In genomic region chr12:49609875-49610154, GRCh38 we compare ENCODE assay signal across 16 cellular contexts. TPM values are rescaled to one million over a fixed set of nuclear protein-coding genes. Genes with fewer than 3 reads are reported as not detected.
DNase-seq lines count a peak whose midpoint lies in the region; ATAC-seq lines count a peak whose summit lies in the region.
"Had no signal": no experiment of that assay in that cellular context is flagged by ENCODE, and none has a peak within 500 bp of the region (broad histone marks: within the 10 kb centered on the region; RNA-seq: fewer than 3 reads in every experiment).

No MANE protein-coding gene starts in this region.

- no peak overlapping the region for H3K27ac Mint-ChIP-seq in activated naive CD4-positive, alpha-beta T cell treated with anti-CD3 and anti-CD28 coated beads for 36 hours
- H3K27ac Mint-ChIP-seq: memory B cell, T-helper 17 cell had no signal

- ATAC-seq in GM19035 (IDR thresholded peaks at IDR 0.05; ENCODE audit: unreplicated experiment) = no peak
- no peak for ATAC-seq in left ventricle myocardium superior
- ATAC-seq: K562, T-helper 17 cell had no signal

- no peaks in the 10 kb centered on the region for H3K9me3 Mint-ChIP-seq in activated naive CD4-positive, alpha-beta T cell treated with anti-CD3 and anti-CD28 coated beads for 36 hours
- H3K9me3 Mint-ChIP-seq: memory B cell had no signal

- no peak overlapping the region for H3K4me3 Mint-ChIP-seq in activated naive CD4-positive, alpha-beta T cell treated with anti-CD3 and anti-CD28 coated beads for 36 hours
- H3K4me3 Mint-ChIP-seq: memory B cell, T-helper 17 cell had no signal

- no peaks in the 10 kb centered on the region for H3K4me1 Mint-ChIP-seq in activated naive CD4-positive, alpha-beta T cell treated with anti-CD3 and anti-CD28 coated beads for 36 hours (ENCODE audit: low read depth)
- H3K4me1 Mint-ChIP-seq: memory B cell, T-helper 17 cell had no signal

- intact Hi-C loops in activated naive CD4-positive, alpha-beta T cell treated with anti-CD3 and anti-CD28 coated beads for 36 hours (cut with micrococcal nuclease) = no loop called here
- intact Hi-C loops in left ventricle myocardium superior (cut with micrococcal nuclease) = no loop called here

- peaks cover 4% of the 10 kb centered on the region for H3K27me3 Mint-ChIP-seq in activated naive CD4-positive, alpha-beta T cell treated with anti-CD3 and anti-CD28 coated beads for 36 hours (ENCODE audit: low read depth)

- in situ Hi-C loops in SK-MEL-5 (cut with HindIII; ENCODE audit: low pct_unique_long_range_greater_than_20kb, low sequenced_read_pairs) = no loop called here

- DNase-seq in COR-L47 (lab: John Stamatoyannopoulos, UW) (peak; percentile 27), HT1080 (ENCODE audit: low read depth) (peak; percentile 33), SK-MEL-5 (ENCODE audit: low read depth, low spot score) (peak; percentile 83), fibroblast of peridontal ligament (ENCODE audit: extremely low read depth) (peak; percentile 36), LoVo (ENCODE audit: low spot score) (no peak), left ventricle myocardium superior (no peak)
- no peak for DNase-seq in activated naive CD4-positive, alpha-beta T cell treated with anti-CD3 and anti-CD28 coated beads for 36 hours
- DNase-seq: C1 segment of cervical spinal cord, NCI-H2171 treated with DMSO at 0.1 percent for 48 hours, PC-9, small intestine, substantia nigra, T-helper 17 cell had no signal

- H3K36me3 Mint-ChIP-seq in activated naive CD4-positive, alpha-beta T cell treated with anti-CD3 and anti-CD28 coated beads for 36 hours (ENCODE audit: low read depth) = peaks cover 2% of the 10 kb centered on the region

- CTCF ChIA-PET in activated naive CD4-positive, alpha-beta T cell treated with anti-CD3 and anti-CD28 coated beads for 36 hours (lab: Charles Lee) = interaction anchor here (0.6 to 1.1 kb wide), 3 partner anchors 10 to 51 kb away, joined by 3 read pairs; no protein-coding TSS in a partner anchor

RNA-seq across cellular contexts. Expression of gene FAM186B, which starts 4.4 kb away (rescaled TPM):
- 0.17 and 0.64 TPM in 2 replicates for total RNA-seq in HT1080 (2014; rRNA removed; shearing (Covaris generic))
- polyA plus RNA-seq in HT1080 (2015; cell fraction: cytosol; rRNA removed) = 0.18 and 0.38 TPM in 2 replicates
- 0.13 and 0.43 TPM in 2 replicates for polyA plus RNA-seq in HT1080 (2015; cell fraction: nucleus; rRNA removed)
- 0.75 and 0.95 TPM in 2 replicates for total RNA-seq in SK-MEL-5 (2014; rRNA removed; shearing (Covaris generic))
- 0.39 and 0.64 TPM in 2 replicates for polyA plus RNA-seq in SK-MEL-5 (2015; cell fraction: cytosol; rRNA removed)
- 0.47 and 1.0 TPM in 2 replicates for polyA plus RNA-seq in SK-MEL-5 (2015; cell fraction: nucleus; rRNA removed)
- under 1 TPM in 1 of 2 experiments, not detected in 1; 0.12 TPM for total RNA-seq in activated naive CD4-positive, alpha-beta T cell treated with anti-CD3 and anti-CD28 coated beads for 36 hours
- total RNA-seq in left ventricle myocardium superior = 0.47 TPM

RNA-seq across cellular contexts. Expression of gene PRPF40B, which starts 13.5 kb away (rescaled TPM):
- 10.1 and 10.5 TPM in 2 replicates for total RNA-seq in HT1080 (2014; rRNA removed; shearing (Covaris generic))
- polyA plus RNA-seq in HT1080 (2015; cell fraction: cytosol; rRNA removed) = 10.7 and 11.8 TPM in 2 replicates
- polyA plus RNA-seq in HT1080 (2015; cell fraction: nucleus; rRNA removed) = 45.7 and 46.3 TPM in 2 replicates
- total RNA-seq in SK-MEL-5 (2014; rRNA removed; shearing (Covaris generic)) = 13.3 and 16.4 TPM in 2 replicates
- polyA plus RNA-seq in SK-MEL-5 (2015; cell fraction: cytosol; rRNA removed) = 16.1 and 27.2 TPM in 2 replicates
- polyA plus RNA-seq in SK-MEL-5 (2015; cell fraction: nucleus; rRNA removed) = 129 and 148 TPM in 2 replicates
- total RNA-seq in activated naive CD4-positive, alpha-beta T cell treated with anti-CD3 and anti-CD28 coated beads for 36 hours = 1 to 10 TPM; 7.2 to 7.7 TPM
- total RNA-seq in left ventricle myocardium superior = 21.1 TPM

RNA-seq across cellular contexts. Expression of gene MCRS1, which starts 41.9 kb away (rescaled TPM):
- 99.1 and 106 TPM in 2 replicates for total RNA-seq in HT1080 (2014; rRNA removed; shearing (Covaris generic))
- 75.3 and 78.0 TPM in 2 replicates for polyA plus RNA-seq in HT1080 (2015; cell fraction: cytosol; rRNA removed)
- polyA plus RNA-seq in HT1080 (2015; cell fraction: nucleus; rRNA removed) = 98.2 and 105 TPM in 2 replicates
- total RNA-seq in SK-MEL-5 (2014; rRNA removed; shearing (Covaris generic)) = 42.5 and 45.2 TPM in 2 replicates
- 58.6 and 62.2 TPM in 2 replicates for polyA plus RNA-seq in SK-MEL-5 (2015; cell fraction: cytosol; rRNA removed)
- polyA plus RNA-seq in SK-MEL-5 (2015; cell fraction: nucleus; rRNA removed) = 217 and 222 TPM in 2 replicates
- 10 to 100 TPM; 49.8 to 52.7 TPM for total RNA-seq in activated naive CD4-positive, alpha-beta T cell treated with anti-CD3 and anti-CD28 coated beads for 36 hours
- 94.4 TPM for total RNA-seq in left ventricle myocardium superior

Comparison
In these comparisons a context has a peak if more than half of its experiments do, and no peak if none do; other contexts are left out.
1. DNase-seq: peak in COR-L47 (single experiment), HT1080 (single experiment), SK-MEL-5 (single experiment) and fibroblast of peridontal ligament (single experiment); none in activated naive CD4-positive, alpha-beta T cell treated with anti-CD3 and anti-CD28 coated beads for 36 hours (single experiment), LoVo (single experiment) and left ventricle myocardium superior (single experiment).